ENCODE assay signal across 9 cellular contexts in the genomic region with DNA sequence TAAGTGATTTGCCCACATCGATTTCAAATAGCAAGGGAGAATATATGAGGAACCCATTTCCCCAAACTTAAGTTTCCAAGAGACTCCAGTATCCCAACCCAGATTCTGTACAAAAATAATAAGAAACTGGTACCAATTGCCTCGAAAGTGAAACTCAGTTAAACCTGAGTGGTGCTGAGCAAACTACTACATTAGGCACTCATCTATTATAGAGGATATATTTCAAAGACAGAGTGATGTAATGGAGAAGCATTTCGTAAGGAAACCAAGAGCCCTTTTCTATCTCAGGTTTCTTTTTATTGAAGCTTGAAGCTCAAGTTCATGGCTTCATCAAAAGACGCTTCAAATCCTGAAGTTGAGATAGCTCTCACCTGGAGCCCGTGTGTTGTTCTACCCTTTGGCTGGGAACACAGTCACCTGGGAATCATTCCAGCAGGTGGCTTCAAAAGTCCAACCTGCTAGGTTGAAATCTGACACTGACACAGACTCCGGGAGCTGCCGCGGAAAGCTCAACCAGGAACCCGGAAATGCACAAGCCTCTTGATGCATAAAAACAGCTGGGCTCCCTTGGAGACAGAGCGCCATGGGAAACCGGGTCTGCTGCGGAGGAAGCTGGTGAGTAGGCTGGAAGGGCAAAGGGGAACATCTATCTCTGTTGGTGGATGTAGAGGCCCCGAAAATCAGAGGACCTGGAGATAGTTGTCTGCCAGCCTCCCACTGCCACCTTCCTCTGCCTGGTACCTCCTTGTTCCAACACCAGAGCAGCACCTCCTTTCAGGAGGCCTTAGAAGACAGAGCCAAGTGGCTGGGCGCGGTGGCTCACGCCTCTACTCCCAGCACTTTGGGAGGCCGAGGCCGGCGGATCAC. TPM values are rescaled to one million over a fixed set of nuclear protein-coding genes. Genes with fewer than 3 reads are reported as not detected.
A peak's percentile ranks its signal among the peaks of the same experiment; 100 is the strongest.
DNase-seq lines count a peak whose midpoint lies in the region; ATAC-seq, FAIRE-seq and TF ChIP-seq lines count a peak whose summit lies in the region.
"Had no signal": no experiment of that assay in that cellular context is flagged by ENCODE, and none has a peak within 500 bp of the region (broad histone marks: within the 10 kb centered on the region; RNA-seq: fewer than 3 reads in every experiment).

A gene with protein sequence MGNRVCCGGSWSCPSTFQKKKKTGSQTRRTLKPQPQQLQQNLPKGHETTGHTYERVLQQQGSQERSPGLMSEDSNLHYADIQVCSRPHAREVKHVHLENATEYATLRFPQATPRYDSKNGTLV (plus strand): TSS at position 524 of the 867 bp plus-strand sequence. CDS start 60 bp downstream, at position 584.

- FAIRE-seq in kidney (lab: Jason Lieb, UNC) (no peak), GM19239 (lab: Jason Lieb, UNC) (no peak)

- H3K9me3 ChIP-seq in adipocyte (ENCODE audit: control insufficient read depth, low read length) (no peaks in the 10 kb centered on the region), kidney (ENCODE audit: control insufficient read depth in 1 of 2, low read length in 2 of 2) (no peaks in the 10 kb centered on the region)
- H3K9me3 ChIP-seq: adrenal gland had no signal

- peak; percentile 49 for DNase-seq in SIG-M5 treated with dmso at 0.1 percent for 504 hours (lab: John Stamatoyannopoulos, UW; ENCODE audit: unreplicated experiment)
- DNase-seq in SIG-M5 (lab: John Stamatoyannopoulos, UW) = no peak
- DNase-seq in adipocyte (ENCODE audit: low read depth) = no peak
- peak; percentile 90 for DNase-seq in kidney
- no peak for DNase-seq in type B pancreatic cell (ENCODE audit: extremely low spot score, unreplicated experiment)
- DNase-seq in GM19239 (ENCODE audit: insufficient read length, low spot score) = no peak

- H3K4me1 ChIP-seq in adipocyte (ENCODE audit: control insufficient read depth, insufficient read depth, low read length) = peaks cover 53% of the 10 kb centered on the region
- H3K4me1 ChIP-seq in kidney (ENCODE audit: control insufficient read depth in 1 of 2, insufficient read depth in 1 of 2, low read depth in 1 of 2, low read length in 2 of 2) = peaks cover 5 to 28% of the 10 kb centered on the region in 2 donors

- peak within 1 kb of the TSS; percentile 84 for H3K4me3 Mint-ChIP-seq in type B pancreatic cell

- H3K4me3 ChIP-seq in adipocyte (ENCODE audit: low read length) (peak within 1 kb of the TSS; percentile 33), kidney (ENCODE audit: low read length in 2 of 2) (peak within 1 kb of the TSS; percentile 66 to 76)

- H3K27me3 Mint-ChIP-seq in type B pancreatic cell = no peaks in the 10 kb centered on the region

- H3K27ac ChIP-seq in kidney (ENCODE audit: low read depth in 2 of 2, low read length in 2 of 2) = peak within 1 kb of the TSS; percentile 92 to 93

- no peaks in the 10 kb centered on the region for H3K36me3 Mint-ChIP-seq in type B pancreatic cell

- peak within 1 kb of the TSS; percentile 91 for H3K27ac Mint-ChIP-seq in type B pancreatic cell

- no peaks in the 10 kb centered on the region for H3K27me3 ChIP-seq in adipocyte (replicated peaks; ENCODE audit: control insufficient read depth, insufficient read depth, low read length)
- H3K27me3 ChIP-seq: adrenal gland had no signal

- ATAC-seq in HG02623 (IDR thresholded peaks at IDR 0.05; ENCODE audit: unreplicated experiment) (no peak), GM21423 (IDR thresholded peaks at IDR 0.05; ENCODE audit: unreplicated experiment) (no peak)

- H3K9ac ChIP-seq in adipocyte (ENCODE audit: low read length) = no peak within 1 kb of the TSS
- peak within 1 kb of the TSS in 1 of 2 donors; percentile 78 for H3K9ac ChIP-seq in kidney (ENCODE audit: low read length in 2 of 2)

- intact Hi-C loops in kidney (cut with DNase I) = no loop called here

- H3K36me3 ChIP-seq in adipocyte (ENCODE audit: control insufficient read depth, insufficient read depth, low read length, severe bottlenecking) (no peaks in the 10 kb centered on the region), kidney (ENCODE audit: control insufficient read depth in 1 of 2, insufficient read depth in 2 of 2, low read length in 2 of 2) (no peaks in the 10 kb centered on the region)
- H3K36me3 ChIP-seq: adrenal gland had no signal

- H3K9me3 Mint-ChIP-seq in type B pancreatic cell = no peaks in the 10 kb centered on the region

- peaks cover 31% of the 10 kb centered on the region for H3K4me1 Mint-ChIP-seq in type B pancreatic cell (ENCODE audit: unreplicated experiment)

- TF ChIP-seq CTCF in kidney (IDR thresholded peaks at IDR 0.05; ENCODE audit: borderline replicate concordance, extremely low read depth, insufficient read depth) (no peak), type B pancreatic cell (conservative IDR thresholded peaks at IDR 0.05) (no peak)

RNA-seq across cellular contexts. Expression of the gene that starts here (rescaled TPM):
- total RNA-seq in kidney (27.8 TPM), type B pancreatic cell (ENCODE audit: low replicate concordance) (1.8 and 7.6 TPM in 2 replicates)
- polyA plus RNA-seq in kidney (ENCODE audit: insufficient read depth, low read depth, low replicate concordance) = 103 TPM

Comparison
In these comparisons a context has a peak if more than half of its experiments do, and no peak if none do; other contexts are left out.
1. DNase-seq: peak in SIG-M5 treated with dmso at 0.1 percent for 504 hours (single experiment) and kidney (single experiment); none in SIG-M5 (single experiment), adipocyte (single experiment), type B pancreatic cell (single experiment) and GM19239 (single experiment).